In the genomic region with DNA sequence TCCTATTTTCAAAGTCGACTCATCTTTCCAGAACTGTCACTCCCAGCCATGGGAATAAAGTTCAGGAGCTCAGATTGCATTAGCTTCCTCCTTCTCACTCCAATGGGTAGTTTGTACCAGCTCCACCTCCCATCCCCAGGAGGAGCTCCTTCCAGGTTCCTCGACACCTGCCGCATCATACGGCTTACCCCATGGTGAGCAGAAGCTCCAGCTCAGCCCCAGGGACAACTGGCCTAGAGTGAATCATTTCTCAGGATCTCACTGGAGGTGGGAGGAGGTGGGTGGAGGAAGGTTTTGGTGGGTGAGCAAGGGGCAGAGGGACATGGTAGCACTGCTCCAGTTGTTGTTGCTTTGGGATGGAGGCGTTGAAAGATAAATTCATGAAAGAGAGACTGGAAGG, we compare ENCODE assay signal across 20 cellular contexts.
"Had no signal": no experiment of that assay in that cellular context is flagged by ENCODE, and none has a peak within 500 bp of the region (broad histone marks: within the 10 kb centered on the region; RNA-seq: fewer than 3 reads in every experiment).

No MANE protein-coding gene starts in this region.

- H3K36me3 Mint-ChIP-seq: natural killer cell treated with Interleukin-12 subunit alpha and Interleukin-12 subunit beta and Interleukin-15 and Interleukin-18, amount 100 ng/mL, for 72 hours; stimulated activated effector memory CD8-positive, alpha-beta T cell treated with anti-CD3 and anti-CD28 coated beads, Interleukin-12 subunit alpha, Interleukin-12 subunit beta, amount 100 ng/mL, for 72 hours had no signal

- H3K4me2 ChIP-seq: smooth muscle cell had no signal

- DNase-seq: effector memory CD4-positive, alpha-beta T cell; heart right ventricle; hypothalamus; kidney glomerular epithelial cell; left ventricle myocardium superior; occipital lobe; retina; stimulated activated CD4-positive, alpha-beta T cell treated with anti-CD3 and anti-CD28 coated beads, Interleukin-2, amount 100 ng/mL, for 48 hours; stimulated activated CD8-positive, alpha-beta memory T cell treated with anti-CD3 and anti-CD28 coated beads, Interleukin-4, amount 100 ng/mL, for 48 hours; tibial artery; upper lobe of left lung; uterus had no signal

- H3K4me1 ChIP-seq: heart right ventricle, tibial artery, uterus had no signal

- H3K4me1 Mint-ChIP-seq: stimulated activated effector memory CD8-positive, alpha-beta T cell treated with anti-CD3 and anti-CD28 coated beads, Interleukin-12 subunit alpha, Interleukin-12 subunit beta, amount 100 ng/mL, for 72 hours had no signal

- H3K27ac Mint-ChIP-seq: natural killer cell treated with Interleukin-12 subunit alpha and Interleukin-12 subunit beta and Interleukin-15 and Interleukin-18, amount 100 ng/mL, for 72 hours; progenitor cell of endocrine pancreas; stimulated activated effector memory CD8-positive, alpha-beta T cell treated with anti-CD3 and anti-CD28 coated beads, Interleukin-12 subunit alpha, Interleukin-12 subunit beta, amount 100 ng/mL, for 72 hours; stimulated activated naive CD8-positive, alpha-beta T cell treated with anti-CD3 and anti-CD28 coated beads, Interleukin-15, Interleukin-2, amounts not matched to agents 100 ng/mL and 50 ng/mL, for 24 hours had no signal

- H3K9me3 Mint-ChIP-seq: natural killer cell treated with Interleukin-12 subunit alpha and Interleukin-12 subunit beta and Interleukin-15 and Interleukin-18, amount 100 ng/mL, for 72 hours; stimulated activated effector memory CD8-positive, alpha-beta T cell treated with anti-CD3 and anti-CD28 coated beads, Interleukin-12 subunit alpha, Interleukin-12 subunit beta, amount 100 ng/mL, for 72 hours; stimulated activated naive CD8-positive, alpha-beta T cell treated with anti-CD3 and anti-CD28 coated beads, Interleukin-15, Interleukin-2, amounts not matched to agents 100 ng/mL and 50 ng/mL, for 24 hours had no signal

- H3K4me3 ChIP-seq: heart right ventricle, pancreas, smooth muscle cell, tibial artery, upper lobe of left lung, uterus had no signal

- H3K4me3 Mint-ChIP-seq: natural killer cell treated with Interleukin-12 subunit alpha and Interleukin-12 subunit beta and Interleukin-15 and Interleukin-18, amount 100 ng/mL, for 72 hours; stimulated activated effector memory CD8-positive, alpha-beta T cell treated with anti-CD3 and anti-CD28 coated beads, Interleukin-12 subunit alpha, Interleukin-12 subunit beta, amount 100 ng/mL, for 72 hours; stimulated activated naive CD8-positive, alpha-beta T cell treated with anti-CD3 and anti-CD28 coated beads, Interleukin-15, Interleukin-2, amounts not matched to agents 100 ng/mL and 50 ng/mL, for 24 hours had no signal

- H3K27me3 ChIP-seq: pancreas, upper lobe of left lung, uterus had no signal

- H3K27ac ChIP-seq: heart right ventricle, pancreas, tibial artery, upper lobe of left lung, uterus had no signal

- H3K36me3 ChIP-seq: heart right ventricle, pancreas, tibial artery, upper lobe of left lung, uterus had no signal

- ATAC-seq: esophagus mucosa; heart right ventricle; left ventricle myocardium superior; natural killer cell treated with Interleukin-12 subunit alpha and Interleukin-12 subunit beta and Interleukin-15 and Interleukin-18, amount 100 ng/mL, for 72 hours; pancreas; sciatic nerve; stimulated activated effector memory CD8-positive, alpha-beta T cell treated with anti-CD3 and anti-CD28 coated beads, Interleukin-12 subunit alpha, Interleukin-12 subunit beta, amount 100 ng/mL, for 72 hours had no signal

- H3K9me3 ChIP-seq: heart right ventricle, pancreas, tibial artery, upper lobe of left lung, uterus had no signal
